In the genomic region with DNA sequence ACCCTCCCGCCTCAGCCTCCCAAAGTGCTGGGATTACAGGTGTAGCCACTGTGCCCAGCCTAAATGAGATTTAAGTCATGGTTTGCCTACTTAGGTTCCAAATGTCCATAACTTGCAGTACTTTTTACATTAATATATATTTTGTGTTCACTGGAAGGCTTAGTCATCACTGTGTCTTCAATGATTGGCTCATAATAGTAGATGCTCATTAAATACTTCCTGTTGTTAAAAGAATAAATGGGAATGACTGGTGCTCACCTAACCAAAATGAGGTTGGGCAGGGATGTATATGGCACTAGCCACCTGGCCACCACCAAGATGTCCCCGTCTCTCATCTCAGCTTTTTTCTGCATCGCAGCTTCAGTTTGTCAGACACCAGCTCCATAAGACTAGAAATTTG, we compare ENCODE assay signal across 29 cellular contexts. TPM values are rescaled to one million over a fixed set of nuclear protein-coding genes. Genes with fewer than 3 reads are reported as not detected.
A peak's percentile ranks its signal among the peaks of the same experiment; 100 is the strongest.
DNase-seq lines count a peak whose midpoint lies in the region; ATAC-seq, FAIRE-seq and TF ChIP-seq lines count a peak whose summit lies in the region.
"Had no signal": no experiment of that assay in that cellular context is flagged by ENCODE, and none has a peak within 500 bp of the region (broad histone marks: within the 10 kb centered on the region; RNA-seq: fewer than 3 reads in every experiment).

No MANE protein-coding gene starts in this region.

- no peak for ATAC-seq in K562
- no peak for ATAC-seq in Right ventricle myocardium superior (ENCODE audit: poor library complexity)
- ATAC-seq in HG02678 (IDR thresholded peaks at IDR 0.05; ENCODE audit: unreplicated experiment): no peak

- DNase-seq in K562 (ENCODE audit: extremely low read depth in 1 of 4, low spot score in 3 of 4) (no peak), neural progenitor cell (ENCODE audit: low spot score) (no peak), Right ventricle myocardium superior (no peak), H54 (ENCODE audit: insufficient read length, low spot score) (no peak), H7 (no peak)
- DNase-seq: CD4-positive, alpha-beta memory T cell; COR-L47; KBM-7; MG63; NCI-H1105 treated with DMSO at 0.1 percent for 48 hours; NCI-H146; NCI-H1930; NCI-H2107; NCI-H524; NCI-H82; OCI-M1; Peyer's patch; SIG-M5; SW 1271 had no signal

- H3K27ac ChIP-seq in C4-2B (peak overlapping the region; percentile 32), HEK293 (ENCODE audit: extremely low read depth, low read depth, low read length) (no peak overlapping the region), K562 (ENCODE audit: extremely low read depth, low read depth, low read length) (no peak overlapping the region), neural progenitor cell (no peak overlapping the region)
- H3K27ac ChIP-seq: Peyer's patch, SK-N-MC had no signal

- CTCF ChIA-PET in HEK293 (lab: Yijun Ruan, JAX) (no interaction called here), K562 (lab: Yijun Ruan, JAX; ENCODE audit: low intra/inter-chr PET ratio) (no interaction called here)

- peaks cover 10% of the 10 kb centered on the region for H3K4me1 Mint-ChIP-seq in neural progenitor cell

- FAIRE-seq in K562 (lab: Jason Lieb, UNC) (no peak), H54 (lab: Jason Lieb, UNC) (no peak)
- FAIRE-seq: A204.1 had no signal

- H3K27me3 ChIP-seq in K562 (ENCODE audit: control insufficient read depth in 2 of 2, insufficient read depth in 2 of 2, low read length in 2 of 2): no peaks in the 10 kb centered on the region; a peak in 1 of 5 replicates
- H3K27me3 ChIP-seq in neural progenitor cell: no peaks in the 10 kb centered on the region
- H3K27me3 ChIP-seq in H7 (ENCODE audit: control insufficient read depth, insufficient read depth, low read length): no peaks in the 10 kb centered on the region
- H3K27me3 ChIP-seq: BLaER1 treated with 17β-estradiol and CSF1 and Interleukin-3, amounts not matched to agents 10 nM and 100 nM; Peyer's patch had no signal

- no peak for TF ChIP-seq CTCF in C4-2B (conservative IDR thresholded peaks at IDR 0.05)
- no peak for TF ChIP-seq CTCF in HEK293 (tag by site-specific recombination; IDR thresholded peaks at IDR 0.05)
- no peak for TF ChIP-seq CTCF in K562 (IDR thresholded peaks at IDR 0.05 in 2 of 3, conservative IDR thresholded peaks at IDR 0.05 in 1 of 3; ENCODE audit: insufficient read depth in 2 of 3, low read depth in 1 of 3, low read length in 3 of 3)
- TF ChIP-seq CTCF in neural progenitor cell (IDR thresholded peaks at IDR 0.05): no peak

- H3K4me3 ChIP-seq in HEK293 (ENCODE audit: low read depth, low read length): no peak overlapping the region
- H3K4me3 ChIP-seq in K562: no peak overlapping the region
- no peak overlapping the region for H3K4me3 ChIP-seq in neural progenitor cell
- no peak overlapping the region for H3K4me3 ChIP-seq in H7 (ENCODE audit: insufficient read depth, low read depth, low read length)
- H3K4me3 ChIP-seq: BLaER1 treated with 17β-estradiol and CSF1 and Interleukin-3, amounts not matched to agents 10 nM and 100 nM; Peyer's patch had no signal

- H3K79me2 ChIP-seq in K562 (ENCODE audit: control insufficient read depth, insufficient read depth, low read length) (peaks cover 38% of the 10 kb centered on the region), neural progenitor cell (ENCODE audit: low read depth) (peaks cover 39% of the 10 kb centered on the region)

- no peak for TF ChIP-seq EP300 in K562 (IDR thresholded peaks at IDR 0.05; ENCODE audit: low read length)

- H3K9ac ChIP-seq in K562 (ENCODE audit: insufficient read depth in 1 of 2, low read depth in 2 of 2, low read length in 2 of 2) (peak overlapping the region; percentile 78 to 80; a peak in 2 of 4 replicates), neural progenitor cell (no peak overlapping the region)

- in situ Hi-C loops in K562 (cut with MboI): no loop called here

- no peaks in the 10 kb centered on the region for H3K9me1 ChIP-seq in K562 (ENCODE audit: control insufficient read depth, insufficient read depth, low read length)

- H3K4me1 ChIP-seq in HEK293 (ENCODE audit: control insufficient read depth, insufficient read depth, low read length) (no peaks in the 10 kb centered on the region), K562 (replicated peaks in 1 of 2; ENCODE audit: control insufficient read depth in 2 of 2, insufficient read depth in 2 of 2, low read length in 2 of 2) (peaks cover 4 to 16% of the 10 kb centered on the region in 2 experiments), neural progenitor cell (no peaks in the 10 kb centered on the region)

- H3K9me3 ChIP-seq in HEK293 (ENCODE audit: control insufficient read depth, insufficient read depth, low read depth, low read length): no peaks in the 10 kb centered on the region
- peaks cover 17% of the 10 kb centered on the region for H3K9me3 ChIP-seq in K562 (replicated peaks; ENCODE audit: control insufficient read depth, insufficient read depth, low read depth, low read length)
- H3K9me3 ChIP-seq in neural progenitor cell (ENCODE audit: low read depth): no peaks in the 10 kb centered on the region
- H3K9me3 ChIP-seq: Peyer's patch had no signal

- POLR2A ChIA-PET in HEK293 (lab: Yijun Ruan, JAX): interaction anchor here (1.1 to 1.5 kb wide), 2 partner anchors 13 to 26 kb away, joined by 5 to 6 read pairs; no protein-coding TSS in a partner anchor
- POLR2A ChIA-PET in K562 (lab: Yijun Ruan, JAX): interaction anchor here (0.5 to 4.2 kb wide), 6 partner anchors 10 to 1534 kb away, joined by 3 to 24 read pairs (median 5); a partner anchor contains a TSS

- H3K27ac Mint-ChIP-seq in neural progenitor cell: no peak overlapping the region

- H4K20me1 ChIP-seq in K562 (replicated peaks; ENCODE audit: control insufficient read depth, insufficient read depth, low read length) (no peaks in the 10 kb centered on the region), neural progenitor cell (ENCODE audit: low read depth) (no peaks in the 10 kb centered on the region)
- H4K20me1 ChIP-seq: BLaER1 treated with 17β-estradiol and CSF1 and Interleukin-3, amounts not matched to agents 10 nM and 100 nM had no signal

- peaks cover 4% of the 10 kb centered on the region for H3K27me3 Mint-ChIP-seq in neural progenitor cell (ENCODE audit: insufficient read depth, low read depth)

- H2AFZ ChIP-seq in K562 (ENCODE audit: low read depth, low read length) (peak overlapping the region; percentile 78), neural progenitor cell (replicated peaks) (no peak overlapping the region)

- peaks cover 3% of the 10 kb centered on the region for H3F3A ChIP-seq in neural progenitor cell (ENCODE audit: low read depth)

- BruUV-seq in K562 (replicated peaks; lab: Mats Ljungman, UMichigan): no TSS peak

- H3K4me3 Mint-ChIP-seq in neural progenitor cell: peak overlapping the region; percentile 50

- intact Hi-C loops in K562 (cut with micrococcal nuclease): no loop called here
- intact Hi-C loops in Right ventricle myocardium superior (cut with DNase I): no loop called here

- H3K9me3 Mint-ChIP-seq in neural progenitor cell: peaks cover 32% of the 10 kb centered on the region

- 81% methylated on average over 3 of the region's 3 CpGs for WGBS in K562 (ENCODE audit: insufficient coverage, low coverage, missing lambda C conversion rate)

- H3K36me3 Mint-ChIP-seq in neural progenitor cell: peaks cover 31% of the 10 kb centered on the region

- no peak for TF ChIP-seq RAD21 in K562 (CRISPR knock-in tag; conservative IDR thresholded peaks at IDR 0.05 in 1 of 2, IDR thresholded peaks at IDR 0.05 in 1 of 2)

- H3K4me2 ChIP-seq in K562 (ENCODE audit: insufficient read depth, low read length) (peak overlapping the region; percentile 52; the same call in 1 of the 2 replicates), neural progenitor cell (no peak overlapping the region)

- H3K36me3 ChIP-seq in HEK293 (ENCODE audit: control insufficient read depth in 2 of 2, insufficient read depth in 1 of 2, low read length in 2 of 2) (peaks cover 4 to 21% of the 10 kb centered on the region in 2 experiments; a peak in 2 of 3 replicates), K562 (ENCODE audit: control insufficient read depth, insufficient read depth, low read length) (peaks cover 17% of the 10 kb centered on the region), neural progenitor cell (peaks cover 5% of the 10 kb centered on the region), H7 (replicated peaks; ENCODE audit: control insufficient read depth, insufficient read depth, low read length) (peaks cover 7% of the 10 kb centered on the region)
- H3K36me3 ChIP-seq: Peyer's patch had no signal

- TF ChIP-seq POLR2A in K562 (conservative IDR thresholded peaks at IDR 0.05) (no peak), H54 (IDR thresholded peaks at IDR 0.05; ENCODE audit: low read depth, low read length) (no peak)

RNA-seq across cellular contexts. Expression of a gene that starts 1.0 kb away (rescaled TPM):
- 16.7 and 46.2 TPM in 2 replicates for total RNA-seq in K562 (2011; cell fraction: chromatin; rRNA removed; ENCODE audit: low replicate concordance)
- 17.6 and 18.0 TPM in 2 replicates for total RNA-seq in K562 (2011; cell fraction: nucleolus; rRNA removed)
- 33.9 and 56.4 TPM in 2 replicates for total RNA-seq in K562 (2011; cell fraction: nucleoplasm; rRNA removed)
- 185 and 193 TPM in 2 replicates for total RNA-seq in K562 (2014; rRNA removed)
- total RNA-seq in K562 (2014; rRNA removed; fragmentation: Illumina TruSeq; extraction: Trizol): 268 and 311 TPM in 2 replicates
- 234 and 252 TPM in 2 replicates for total RNA-seq in K562 (2015; rRNA removed; fragmentation: Illumina TruSeq; extraction: Trizol)
- 171 and 173 TPM in 2 replicates for total RNA-seq in K562 (2021)
- 253 and 331 TPM in 2 replicates for polyA plus RNA-seq in K562 (2011; rRNA removed)
- polyA plus RNA-seq in K562 (2011; cell fraction: cytosol; rRNA removed): 80.9 and 156 TPM in 2 replicates
- polyA plus RNA-seq in K562 (2011; cell fraction: nucleus; rRNA removed): 32.5 and 59.8 TPM in 2 replicates
- 153 and 176 TPM in 2 replicates for polyA plus RNA-seq in K562 (2012)
- polyA plus RNA-seq in K562 (2014; fragmentation: Illumina TruSeq; extraction: Trizol): 239 and 261 TPM in 2 replicates
- polyA plus RNA-seq in K562 (2014; fragmentation: Nextera tagmentation; extraction: Ambion mirVana): 100 to 1,000 TPM; 155 to 203 TPM
- 201 and 204 TPM in 2 replicates for polyA plus RNA-seq in K562 (2014; rRNA removed)
- polyA minus RNA-seq in K562 (2011; rRNA and poly(A)+ RNA removed): 172 and 181 TPM in 2 replicates
- 71.5 and 91.3 TPM in 2 replicates for polyA minus RNA-seq in K562 (2011; cell fraction: cytosol; rRNA and poly(A)+ RNA removed)
- 11.7 and 30.0 TPM in 2 replicates for polyA minus RNA-seq in K562 (2011; cell fraction: nucleus; rRNA and poly(A)+ RNA removed)
- 351 and 525 TPM in 2 replicates for total RNA-seq in neural progenitor cell (ENCODE audit: low replicate concordance)
- total RNA-seq in Right ventricle myocardium superior: 85.5 TPM
- 240 and 259 TPM in 2 replicates for total RNA-seq in H7 (2014; rRNA removed; shearing (Covaris generic))

RNA-seq across cellular contexts. Expression of a gene that starts 11.2 kb away (rescaled TPM):
- 34.0 and 46.0 TPM in 2 replicates for total RNA-seq in K562 (2011; cell fraction: chromatin; rRNA removed; ENCODE audit: low replicate concordance)
- total RNA-seq in K562 (2011; cell fraction: nucleolus; rRNA removed): 2.8 and 5.4 TPM in 2 replicates
- total RNA-seq in K562 (2011; cell fraction: nucleoplasm; rRNA removed): 5.0 and 10.5 TPM in 2 replicates
- total RNA-seq in K562 (2014; rRNA removed): 1.3 and 1.4 TPM in 2 replicates
- 3.9 and 4.2 TPM in 2 replicates for total RNA-seq in K562 (2014; rRNA removed; fragmentation: Illumina TruSeq; extraction: Trizol)
- 2.7 and 3.0 TPM in 2 replicates for total RNA-seq in K562 (2015; rRNA removed; fragmentation: Illumina TruSeq; extraction: Trizol)
- total RNA-seq in K562 (2021): 2.8 and 2.9 TPM in 2 replicates
- 4.2 and 6.8 TPM in 2 replicates for polyA plus RNA-seq in K562 (2011; rRNA removed)
- polyA plus RNA-seq in K562 (2011; cell fraction: cytosol; rRNA removed): 0.49 and 2.6 TPM in 2 replicates
- 13.0 and 21.6 TPM in 2 replicates for polyA plus RNA-seq in K562 (2011; cell fraction: nucleus; rRNA removed)
- 2.2 and 3.1 TPM in 2 replicates for polyA plus RNA-seq in K562 (2012)
- polyA plus RNA-seq in K562 (2014; fragmentation: Illumina TruSeq; extraction: Trizol): 1.9 and 2.2 TPM in 2 replicates
- 1 to 10 TPM; 1.2 to 1.3 TPM for polyA plus RNA-seq in K562 (2014; fragmentation: Nextera tagmentation; extraction: Ambion mirVana)
- 2.5 and 4.0 TPM in 2 replicates for polyA plus RNA-seq in K562 (2014; rRNA removed)
- 12.4 and 32.0 TPM in 2 replicates for polyA minus RNA-seq in K562 (2011; rRNA and poly(A)+ RNA removed)
- polyA minus RNA-seq in K562 (2011; cell fraction: cytosol; rRNA and poly(A)+ RNA removed): 1.4 and 2.3 TPM in 2 replicates
- polyA minus RNA-seq in K562 (2011; cell fraction: nucleus; rRNA and poly(A)+ RNA removed): 7.8 and 27.9 TPM in 2 replicates
- 0.09 and 1.1 TPM in 2 replicates for total RNA-seq in neural progenitor cell (ENCODE audit: low replicate concordance)
- 0.03 TPM for total RNA-seq in Right ventricle myocardium superior
- total RNA-seq in H7 (2014; rRNA removed; shearing (Covaris generic)): 0.03 TPM in 1 of 2 replicates, not detected in the other
- total RNA-seq: H4, HT1080, LHCN-M2 had no signal
- polyA plus RNA-seq: AG04450 had no signal
